In the genomic region with DNA sequence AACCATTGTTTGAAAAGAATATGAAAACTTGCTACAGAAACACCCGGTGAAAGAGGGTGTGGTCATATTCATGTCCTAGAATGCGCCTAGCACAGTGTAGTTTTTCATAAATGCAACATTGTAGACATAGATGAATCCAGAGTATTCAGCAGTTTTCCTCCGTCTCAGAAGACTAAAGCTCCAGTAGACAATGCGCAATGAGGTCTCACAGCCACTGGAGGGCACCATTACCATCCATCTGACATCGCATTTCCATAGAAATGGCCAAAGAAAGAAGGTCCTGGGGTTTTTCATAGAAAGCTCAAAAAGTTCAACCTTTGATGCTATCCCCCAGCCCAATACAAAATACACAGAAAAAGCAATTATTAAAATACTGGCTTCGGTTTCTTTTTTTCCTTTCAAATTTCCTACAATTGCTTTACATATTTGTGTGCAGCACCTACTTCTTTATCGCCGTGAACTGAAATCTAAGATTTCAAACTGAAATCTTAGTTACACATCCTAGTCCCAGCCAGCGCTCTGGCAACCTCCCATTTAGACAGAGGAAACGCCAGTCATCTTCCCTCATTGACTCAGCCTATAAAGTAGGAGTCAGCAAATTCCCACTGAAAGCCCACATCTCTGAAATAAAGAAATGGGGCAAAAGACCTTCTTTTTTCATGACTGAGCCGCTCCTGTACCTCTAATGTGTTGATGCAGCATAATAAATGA, we compare ENCODE assay signal across 8 cellular contexts.
DNase-seq lines count a peak whose midpoint lies in the region; ATAC-seq and TF ChIP-seq lines count a peak whose summit lies in the region.

No MANE protein-coding gene starts in this region.

- DNase-seq in SIG-M5 treated with dmso at 0.1 percent for 504 hours (lab: John Stamatoyannopoulos, UW; ENCODE audit: unreplicated experiment) (peak; percentile 57), SIG-M5 (lab: John Stamatoyannopoulos, UW) (no peak), NB4 (ENCODE audit: low read depth) (peak; percentile 70), T-helper 2 cell (peak in 4 of 5 experiments; percentile 25 to 70 (median 33)), brain microvascular endothelial cell (peak; percentile 67), iPS-NIHi7 (ENCODE audit: extremely low spot score) (peak; percentile 83)
- peak; percentile 64 to 65 for DNase-seq in stimulated activated CD4-positive, alpha-beta T cell treated with anti-CD3 and anti-CD28 coated beads, Interleukin-2, amount 100 ng/mL, for 24 hours

- in situ Hi-C loops in brain microvascular endothelial cell (cut with HindIII; ENCODE audit: low pct_ligation_motif_present, low sequenced_read_pairs): no loop called here

- H3K27ac ChIP-seq in brain microvascular endothelial cell: no peak overlapping the region

- ATAC-seq in HG03108 (IDR thresholded peaks at IDR 0.05; ENCODE audit: unreplicated experiment): no peak

- H3K4me3 ChIP-seq in NB4 (ENCODE audit: low read depth, low read length) (no peak overlapping the region), brain microvascular endothelial cell (ENCODE audit: low read depth, low read length) (no peak overlapping the region)

- no peaks in the 10 kb centered on the region for H3K36me3 ChIP-seq in brain microvascular endothelial cell (replicated peaks)

- TF ChIP-seq CTCF in NB4 (IDR thresholded peaks at IDR 0.05; ENCODE audit: low read depth, low read length) (peak; percentile 91), brain microvascular endothelial cell (IDR thresholded peaks at IDR 0.05; ENCODE audit: low read depth, low read length, missing control alignments) (peak; percentile 91)

- no peak for TF ChIP-seq POLR2A in NB4 (IDR thresholded peaks at IDR 0.05; ENCODE audit: extremely low read depth, insufficient read length)

- H3K27me3 ChIP-seq in brain microvascular endothelial cell (replicated peaks): no peaks in the 10 kb centered on the region
